Comparison of ENCODE assay signal across 26 cellular contexts in the genomic region with DNA sequence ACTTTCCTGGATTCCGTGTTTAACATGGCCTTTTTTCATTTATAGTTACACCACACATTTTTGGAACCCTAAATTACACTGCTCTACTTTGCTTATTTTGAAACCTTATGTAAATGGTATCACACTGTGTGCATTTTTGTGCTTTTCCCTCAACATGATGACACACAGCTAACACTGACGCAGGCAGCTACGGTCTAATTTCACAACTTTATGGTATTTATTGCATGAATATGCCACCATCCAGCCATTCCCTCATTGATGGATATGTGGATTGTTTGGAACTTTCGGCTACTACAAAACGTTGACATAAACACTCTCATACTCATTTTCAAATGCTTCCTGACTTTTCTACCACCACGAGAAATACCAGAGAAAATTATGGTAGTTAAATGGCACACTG. TPM values are rescaled to one million over a fixed set of nuclear protein-coding genes. Genes with fewer than 3 reads are reported as not detected.
"Had no signal": no experiment of that assay in that cellular context is flagged by ENCODE, and none has a peak within 500 bp of the region (broad histone marks: within the 10 kb centered on the region; RNA-seq: fewer than 3 reads in every experiment).

No MANE protein-coding gene starts in this region.

- H3K9me3 ChIP-seq: gastrocnemius medialis, lower lobe of right lung, mucosa of descending colon, right lobe of liver, suprapubic skin had no signal

- H3K36me3 ChIP-seq: esophagus squamous epithelium, gastrocnemius medialis, lower lobe of right lung, right lobe of liver, suprapubic skin had no signal

- H3K9ac ChIP-seq: parathyroid adenoma had no signal

- H3K27ac ChIP-seq: coronary artery, esophagus squamous epithelium, gastrocnemius medialis, lower lobe of right lung, parathyroid adenoma, right lobe of liver, suprapubic skin had no signal

- H3K27me3 ChIP-seq: esophagus squamous epithelium, gastrocnemius medialis, right lobe of liver, suprapubic skin had no signal

- H2AFZ ChIP-seq: parathyroid adenoma had no signal

- H3K4me1 ChIP-seq: esophagus squamous epithelium, gastrocnemius medialis, lower lobe of right lung, parathyroid adenoma, right lobe of liver, suprapubic skin had no signal

- H3K4me3 ChIP-seq: coronary artery, esophagus squamous epithelium, gastrocnemius medialis, lower lobe of right lung, mucosa of descending colon, right lobe of liver, suprapubic skin had no signal

- FAIRE-seq: endometrium, keratinocyte, small intestine had no signal

- ATAC-seq: gastrocnemius medialis; left ventricle myocardium superior; lower lobe of right lung; mucosa of descending colon; natural killer cell treated with Interleukin-12 subunit alpha and Interleukin-12 subunit beta and Interleukin-15 and Interleukin-18, amount 100 ng/mL, for 72 hours; right lobe of liver; stimulated activated naive CD8-positive, alpha-beta T cell treated with anti-CD3 and anti-CD28 coated beads, Interleukin-15, amount 100 ng/mL, for 72 hours had no signal

- DNase-seq: dermis blood vessel endothelial cell; effector memory CD4-positive, alpha-beta T cell; erythroblast; esophagus squamous epithelium; foreskin fibroblast; gastrocnemius medialis; head of caudate nucleus; left ventricle myocardium superior; lower lobe of right lung; mucosa of descending colon; naive B cell; right lobe of liver; small intestine; stimulated activated CD4-positive, alpha-beta T cell treated with anti-CD3 and anti-CD28 coated beads, Interleukin-12 subunit alpha, Interleukin-12 subunit beta, amount 100 ng/mL, for 4 hours; stimulated activated CD4-positive, alpha-beta T cell treated with anti-CD3 and anti-CD28 coated beads, Interleukin-1b, Interleukin-23, amount 100 ng/mL, for 48 hours; stimulated activated CD4-positive, alpha-beta T cell treated with anti-CD3 and anti-CD28 coated beads, Interleukin-4, amount 100 ng/mL, for 1 hour; stimulated activated CD8-positive, alpha-beta memory T cell treated with anti-CD3 and anti-CD28 coated beads, Interleukin-4, amount 100 ng/mL, for 48 hours; stimulated activated naive CD4-positive, alpha-beta T cell; stimulated activated naive CD8-positive, alpha-beta T cell treated with anti-CD3 and anti-CD28 coated beads, Interleukin-15, amount 100 ng/mL, for 72 hours had no signal

RNA-seq across cellular contexts. Expression of gene PAPOLB, which starts 6.9 kb away (rescaled TPM):
- total RNA-seq: glomerular endothelial cell, right lobe of liver had no signal
- polyA plus RNA-seq: keratinocyte had no signal

RNA-seq across cellular contexts. Expression of gene RADIL, which starts 28.6 kb away (rescaled TPM):
- polyA plus RNA-seq: keratinocyte had no signal
